ENCODE assay signal across 22 cellular contexts in genomic region chr20:62483613-62484468, GRCh38. TPM values are rescaled to one million over a fixed set of nuclear protein-coding genes. Genes with fewer than 3 reads are reported as not detected.
DNase-seq lines count a peak whose midpoint lies in the region; ATAC-seq and TF ChIP-seq lines count a peak whose summit lies in the region.
"Had no signal": no experiment of that assay in that cellular context is flagged by ENCODE, and none has a peak within 500 bp of the region (broad histone marks: within the 10 kb centered on the region; RNA-seq: fewer than 3 reads in every experiment).

No MANE protein-coding gene starts in this region.

- H3K4me2 ChIP-seq in mesenchymal stem cell (ENCODE audit: low read length, poor library complexity, severe bottlenecking) (no peak overlapping the region), smooth muscle cell (peak overlapping the region; percentile 79)

- H3K27me3 ChIP-seq in Panc1 (ENCODE audit: control insufficient read depth, insufficient read depth, low read length) (no peaks in the 10 kb centered on the region), mesenchymal stem cell (ENCODE audit: control insufficient read depth in 1 of 2, insufficient read depth in 1 of 2, low read length in 2 of 2) (peaks cover 90 to 96% of the 10 kb centered on the region in 2 experiments), smooth muscle cell (ENCODE audit: low read depth) (no peaks in the 10 kb centered on the region), suprapubic skin (peaks cover 97% of the 10 kb centered on the region)

- no peak overlapping the region for H3K27ac ChIP-seq in HEK293 (ENCODE audit: extremely low read depth, low read depth, low read length)
- H3K27ac ChIP-seq in Panc1 (ENCODE audit: low read length), result peak overlapping the region; percentile 74
- H3K27ac ChIP-seq in mesenchymal stem cell (ENCODE audit: low read length, poor library complexity, severe bottlenecking), result no peak overlapping the region
- H3K27ac ChIP-seq in smooth muscle cell (ENCODE audit: low read depth), result no peak overlapping the region
- no peak overlapping the region for H3K27ac ChIP-seq in suprapubic skin
- H3K27ac ChIP-seq: C4-2B had no signal

- POLR2A ChIA-PET in HEK293 (lab: Yijun Ruan, JAX) (no interaction called here), Panc1 (lab: Charles Lee) (no interaction called here)

- no peak for DNase-seq in Panc1 (ENCODE audit: low read depth, low spot score)
- no peak for DNase-seq in mesenchymal stem cell
- DNase-seq in smooth muscle cell (lab: John Stamatoyannopoulos, UW; ENCODE audit: unreplicated experiment), result no peak
- DNase-seq in suprapubic skin (ENCODE audit: low spot score in 2 of 2), result no peak
- no peak for DNase-seq in NCI-H510A (lab: John Stamatoyannopoulos, UW)
- DNase-seq: CD8-positive, alpha-beta memory T cell; GOT3; KBM-7; MM.1S; NCI-H1048; NCI-H1417 treated with DMSO at 0.1 percent for 48 hours; NCI-H187; NCI-H2107; NCI-H748 treated with DMSO at 0.1 percent for 48 hours; Right ventricle myocardium superior had no signal

- no peaks in the 10 kb centered on the region for H3K79me1 ChIP-seq in mesenchymal stem cell (replicated peaks; ENCODE audit: low read length, poor library complexity, severe bottlenecking)

- no peak overlapping the region for H2BK15ac ChIP-seq in mesenchymal stem cell (ENCODE audit: low read depth, poor library complexity, severe bottlenecking)

- no peaks in the 10 kb centered on the region for H4K20me1 ChIP-seq in smooth muscle cell (ENCODE audit: low read depth)

- CTCF ChIA-PET in HEK293 (lab: Yijun Ruan, JAX) (no interaction called here), Panc1 (lab: Charles Lee) (no interaction called here)

- H3K4me1 ChIP-seq in HEK293 (ENCODE audit: control insufficient read depth, insufficient read depth, low read length), result no peaks in the 10 kb centered on the region
- H3K4me1 ChIP-seq in Panc1 (ENCODE audit: control insufficient read depth, insufficient read depth, low read length), result peaks cover 96% of the 10 kb centered on the region
- peaks cover 18% of the 10 kb centered on the region for H3K4me1 ChIP-seq in mesenchymal stem cell (ENCODE audit: control insufficient read depth, insufficient read depth, low read depth, low read length)
- peaks cover 45% of the 10 kb centered on the region for H3K4me1 ChIP-seq in smooth muscle cell (ENCODE audit: low read depth)
- peaks cover 19% of the 10 kb centered on the region for H3K4me1 ChIP-seq in suprapubic skin

- H3K14ac ChIP-seq in mesenchymal stem cell (ENCODE audit: low read length in 2 of 2), result no peak overlapping the region

- H4K8ac ChIP-seq in mesenchymal stem cell (ENCODE audit: low read length), result no peak overlapping the region

- H3K23ac ChIP-seq in mesenchymal stem cell (ENCODE audit: low read length in 2 of 2), result no peak overlapping the region

- H3K18ac ChIP-seq in mesenchymal stem cell (ENCODE audit: low read depth in 1 of 2, low read length in 2 of 2), result no peak overlapping the region

- no peaks in the 10 kb centered on the region for H3K79me2 ChIP-seq in smooth muscle cell (ENCODE audit: low read depth)

- H3K4ac ChIP-seq in mesenchymal stem cell (ENCODE audit: low read depth in 1 of 2, low read length in 2 of 2), result no peak overlapping the region

- no peak overlapping the region for H2BK5ac ChIP-seq in mesenchymal stem cell (ENCODE audit: low read depth, low read length, poor library complexity, severe bottlenecking)

- H3K9me3 ChIP-seq in HEK293 (ENCODE audit: control insufficient read depth, insufficient read depth, low read depth, low read length), result no peaks in the 10 kb centered on the region
- no peaks in the 10 kb centered on the region for H3K9me3 ChIP-seq in Panc1 (ENCODE audit: control insufficient read depth, insufficient read depth, low read depth, low read length)
- H3K9me3 ChIP-seq in mesenchymal stem cell (ENCODE audit: control insufficient read depth, low read length), result no peaks in the 10 kb centered on the region
- no peaks in the 10 kb centered on the region for H3K9me3 ChIP-seq in smooth muscle cell (replicated peaks; ENCODE audit: low read depth)
- H3K9me3 ChIP-seq in suprapubic skin, result no peaks in the 10 kb centered on the region

- WGBS in mesenchymal stem cell, result 90% methylated on average over 26 of the region's 26 CpGs
- WGBS in smooth muscle cell (ENCODE audit: low lambda C conversion rate), result 95% methylated on average over 26 of the region's 26 CpGs
- 91% methylated on average over 14 of the region's 26 CpGs for WGBS in suprapubic skin

- H3F3A ChIP-seq in smooth muscle cell (ENCODE audit: low read depth), result peaks cover 27% of the 10 kb centered on the region

- H2BK120ac ChIP-seq in mesenchymal stem cell (ENCODE audit: low read depth, low read length), result no peak overlapping the region

- TF ChIP-seq EP300 in suprapubic skin (IDR thresholded peaks at IDR 0.05), result no peak

- TF ChIP-seq POLR2A in suprapubic skin (IDR thresholded peaks at IDR 0.05), result no peak

- H3K36me3 ChIP-seq in HEK293 (ENCODE audit: control insufficient read depth in 2 of 2, insufficient read depth in 1 of 2, low read length in 2 of 2) (no peaks in the 10 kb centered on the region), Panc1 (ENCODE audit: control insufficient read depth, insufficient read depth, low read length) (no peaks in the 10 kb centered on the region), mesenchymal stem cell (ENCODE audit: control insufficient read depth in 1 of 2, insufficient read depth in 2 of 2, low read depth in 1 of 2, low read length in 2 of 2) (no peaks in the 10 kb centered on the region), smooth muscle cell (ENCODE audit: low read depth) (no peaks in the 10 kb centered on the region), suprapubic skin (no peaks in the 10 kb centered on the region)

- TF ChIP-seq CTCF in HEK293 (tag by site-specific recombination; IDR thresholded peaks at IDR 0.05), result no peak
- no peak for TF ChIP-seq CTCF in Panc1 (IDR thresholded peaks at IDR 0.05)
- TF ChIP-seq CTCF in smooth muscle cell (IDR thresholded peaks at IDR 0.05; ENCODE audit: borderline replicate concordance, insufficient read depth, poor library complexity, severe bottlenecking), result no peak
- no peak for TF ChIP-seq CTCF in suprapubic skin (IDR thresholded peaks at IDR 0.05)

- in situ Hi-C loops in Panc1 (cut with HindIII; ENCODE audit: low pct_unique_long_range_greater_than_20kb, low sequenced_read_pairs), result no loop called here

- no peak overlapping the region for H2AK5ac ChIP-seq in mesenchymal stem cell (ENCODE audit: low read length, severe bottlenecking)

- no peak overlapping the region for H3K9ac ChIP-seq in mesenchymal stem cell (ENCODE audit: low read length)
- no peak overlapping the region for H3K9ac ChIP-seq in smooth muscle cell (ENCODE audit: low read depth)

- H4K91ac ChIP-seq in mesenchymal stem cell (ENCODE audit: low read length), result peak overlapping the region; percentile 16

- H2AFZ ChIP-seq in mesenchymal stem cell (ENCODE audit: low read depth, low read length) (no peak overlapping the region), smooth muscle cell (ENCODE audit: low read depth) (no peak overlapping the region)

- intact Hi-C loops in Panc1 (cut with micrococcal nuclease; ENCODE audit: unreplicated experiment), result no loop called here

- ATAC-seq in Panc1 (no peak), HG03108 (IDR thresholded peaks at IDR 0.05; ENCODE audit: unreplicated experiment) (no peak)
- ATAC-seq: HCT116 had no signal

- no peak overlapping the region for H3K4me3 ChIP-seq in HEK293 (ENCODE audit: low read depth, low read length)
- H3K4me3 ChIP-seq in Panc1 (ENCODE audit: low read depth in 2 of 2, low read length in 2 of 2), result no peak overlapping the region
- H3K4me3 ChIP-seq in mesenchymal stem cell (ENCODE audit: insufficient read depth in 1 of 2, low read depth in 1 of 2, low read length in 2 of 2), result no peak overlapping the region
- H3K4me3 ChIP-seq in smooth muscle cell, result no peak overlapping the region
- no peak overlapping the region for H3K4me3 ChIP-seq in suprapubic skin

- BruUV-seq in Panc1 (replicated peaks; lab: Mats Ljungman, UMichigan), result no TSS peak

- no peak overlapping the region for H2BK12ac ChIP-seq in mesenchymal stem cell (ENCODE audit: low read length in 2 of 2)

TF ChIP-seq in HEK293, 187 proteins besides CTCF, POLR2A, EP300 and RAD21:
- TF ChIP-seq EGR2 (tag by site-specific recombination; IDR thresholded peaks at IDR 0.05; ENCODE audit: low read depth) (0 out of 2 replicates have a peak, but pooled peaks have one; percentile 6), ZNF571 (tag by site-specific recombination; IDR thresholded peaks at IDR 0.05) (no peak), ZFHX2 (tag by site-specific recombination; conservative IDR thresholded peaks at IDR 0.05) (peak; percentile 43)

RNA-seq across cellular contexts. Expression of gene GATA5, which starts 8.0 kb away (rescaled TPM):
- total RNA-seq in Panc1 (2021; ENCODE audit: unreplicated experiment), result 53.2 TPM
- polyA plus RNA-seq in Panc1 (2012; ENCODE audit: insufficient read length), result 45.6 TPM
- polyA plus RNA-seq in mesenchymal stem cell (2013, experiment 1 of 2), result not detected
- not detected for polyA plus RNA-seq in mesenchymal stem cell (2013, experiment 2 of 2)
- total RNA-seq in smooth muscle cell, result 1.6 and 1.9 TPM in 2 replicates
- polyA plus RNA-seq in smooth muscle cell, result 9.2 and 9.4 TPM in 2 replicates
- total RNA-seq in suprapubic skin, result 1 to 10 TPM in 3 of 4 donors, under 1 TPM in 1; 0.23 to 2.1 (median 1.2) TPM
- total RNA-seq: CD8-positive, alpha-beta memory T cell; Daoy; OCI-LY7 had no signal
- polyA plus RNA-seq: CD8-positive, alpha-beta memory T cell had no signal

RNA-seq across cellular contexts. Expression of gene RBBP8NL, which starts 56.5 kb away (rescaled TPM):
- not detected for total RNA-seq in Panc1 (2021; ENCODE audit: unreplicated experiment)
- polyA plus RNA-seq in Panc1 (2012; ENCODE audit: insufficient read length), result not detected
- polyA plus RNA-seq in mesenchymal stem cell (2013, experiment 1 of 2), result not detected
- not detected for polyA plus RNA-seq in mesenchymal stem cell (2013, experiment 2 of 2)
- total RNA-seq in smooth muscle cell, result 0.27 and 0.40 TPM in 2 replicates
- 4.4 TPM in 1 of 2 replicates, not detected in the other for polyA plus RNA-seq in smooth muscle cell
- total RNA-seq in suprapubic skin, result 1 to 10 TPM; 2.0 to 6.6 (median 3.9) TPM
- total RNA-seq: CD8-positive, alpha-beta memory T cell; Daoy; NCI-H460; OCI-LY7; Right ventricle myocardium superior had no signal
- polyA plus RNA-seq: CD8-positive, alpha-beta memory T cell had no signal

Comparison
In these comparisons a context has a peak if more than half of its experiments do, and no peak if none do; other contexts are left out.
1. RNA of gene GATA5, which starts 8.0 kb away (total RNA-seq): 53.2 TPM in Panc1 (single experiment); 1.6 to 1.9 TPM in smooth muscle cell and 0.23 to 2.1 TPM in suprapubic skin; every median in the first group is over 10 times any median in the second.